ENCODE assay signal across 8 cellular contexts in genomic region chr20:46688151-46689081, GRCh38. TPM values are rescaled to one million over a fixed set of nuclear protein-coding genes. Genes with fewer than 3 reads are reported as not detected.
DNase-seq lines count a peak whose midpoint lies in the region; ATAC-seq and TF ChIP-seq lines count a peak whose summit lies in the region.

No MANE protein-coding gene starts in this region.

- peak overlapping the region; percentile 78 for H3K27ac Mint-ChIP-seq in activated naive CD8-positive, alpha-beta T cell treated with anti-CD3 and anti-CD28 coated beads, Interleukin-2, amount 10 ng/mL, durations not matched to agents 7 days and 5 days
- peak overlapping the region; percentile 89 to 96 (median 92) for H3K27ac Mint-ChIP-seq in immature natural killer cell
- peak overlapping the region; percentile 92 for H3K27ac Mint-ChIP-seq in stimulated activated naive B cell treated with anti-CD40 and anti-IgM and Interleukin-4, amounts not matched to agents 10 μg/mL and 1 μg/mL and 100 μg/mL, for 72 hours

- no peaks in the 10 kb centered on the region for H3K27me3 ChIP-seq in BLaER1 treated with 17β-estradiol and CSF1 and Interleukin-3, amounts not matched to agents 10 nM and 100 nM
- no peaks in the 10 kb centered on the region for H3K27me3 ChIP-seq in HL-60 (ENCODE audit: insufficient read depth, poor library complexity, severe bottlenecking)

- no peak for TF ChIP-seq CTCF in HL-60 (IDR thresholded peaks at IDR 0.05; ENCODE audit: insufficient read depth, low read length)

- no peaks in the 10 kb centered on the region for H3K27me3 Mint-ChIP-seq in activated naive CD8-positive, alpha-beta T cell treated with anti-CD3 and anti-CD28 coated beads, Interleukin-2, amount 10 ng/mL, durations not matched to agents 7 days and 5 days
- peaks cover 0 to 3% (median 2%) of the 10 kb centered on the region in 3 donors for H3K27me3 Mint-ChIP-seq in immature natural killer cell (ENCODE audit: low read depth in 3 of 3)
- no peaks in the 10 kb centered on the region for H3K27me3 Mint-ChIP-seq in stimulated activated naive B cell treated with anti-CD40 and anti-IgM and Interleukin-4, amounts not matched to agents 10 μg/mL and 1 μg/mL and 100 μg/mL, for 72 hours

- H3K4me1 ChIP-seq in BLaER1 treated with 17β-estradiol and CSF1 and Interleukin-3, amounts not matched to agents 10 nM and 100 nM = peaks cover 33 to 56% (median 45%) of the 10 kb centered on the region in 10 experiments

- no peak for ATAC-seq in activated naive CD8-positive, alpha-beta T cell treated with anti-CD3 and anti-CD28 coated beads, Interleukin-2, amount 10 ng/mL, durations not matched to agents 7 days and 5 days (ENCODE audit: low read depth)
- no peak for ATAC-seq in stimulated activated naive B cell treated with anti-CD40 and anti-IgM and Interleukin-4, amounts not matched to agents 10 μg/mL and 1 μg/mL and 100 μg/mL, for 72 hours (replicated peaks)
- no peak for ATAC-seq in HG02885 (IDR thresholded peaks at IDR 0.05; ENCODE audit: poor library complexity, unreplicated experiment)

- peaks cover 0 to 11% (median 0%) of the 10 kb centered on the region in 11 experiments; a peak in 4 of 22 replicates for H3K9me3 ChIP-seq in BLaER1 treated with 17β-estradiol and CSF1 and Interleukin-3, amounts not matched to agents 10 nM and 100 nM (replicated peaks in 1 of 11)

- DNase-seq in HL-60 (ENCODE audit: low read depth in 1 of 2, low spot score in 1 of 2) = no peak
- DNase-seq in activated naive CD8-positive, alpha-beta T cell treated with anti-CD3 and anti-CD28 coated beads, Interleukin-2, amount 10 ng/mL, durations not matched to agents 7 days and 5 days = no peak
- no peak for DNase-seq in immature natural killer cell
- DNase-seq in stimulated activated naive B cell treated with anti-CD40 and anti-IgM and Interleukin-4, amounts not matched to agents 10 μg/mL and 1 μg/mL and 100 μg/mL, for 72 hours = no peak
- no peak for DNase-seq in GM19240 (ENCODE audit: insufficient read length, low spot score)
- DNase-seq in HuH-7.5 (ENCODE audit: low spot score) = no peak

- no peaks in the 10 kb centered on the region for H3K9me3 Mint-ChIP-seq in activated naive CD8-positive, alpha-beta T cell treated with anti-CD3 and anti-CD28 coated beads, Interleukin-2, amount 10 ng/mL, durations not matched to agents 7 days and 5 days
- peaks cover 0 to 2% (median 0%) of the 10 kb centered on the region in 6 donors for H3K9me3 Mint-ChIP-seq in immature natural killer cell
- H3K9me3 Mint-ChIP-seq in stimulated activated naive B cell treated with anti-CD40 and anti-IgM and Interleukin-4, amounts not matched to agents 10 μg/mL and 1 μg/mL and 100 μg/mL, for 72 hours = no peaks in the 10 kb centered on the region

- H3K4me3 Mint-ChIP-seq in activated naive CD8-positive, alpha-beta T cell treated with anti-CD3 and anti-CD28 coated beads, Interleukin-2, amount 10 ng/mL, durations not matched to agents 7 days and 5 days = peak overlapping the region; percentile 86
- H3K4me3 Mint-ChIP-seq in immature natural killer cell = peak overlapping the region; percentile 94 to 98 (median 96)
- H3K4me3 Mint-ChIP-seq in stimulated activated naive B cell treated with anti-CD40 and anti-IgM and Interleukin-4, amounts not matched to agents 10 μg/mL and 1 μg/mL and 100 μg/mL, for 72 hours = peak overlapping the region; percentile 85 to 91

- peaks cover 37% of the 10 kb centered on the region for H3K4me1 Mint-ChIP-seq in activated naive CD8-positive, alpha-beta T cell treated with anti-CD3 and anti-CD28 coated beads, Interleukin-2, amount 10 ng/mL, durations not matched to agents 7 days and 5 days
- H3K4me1 Mint-ChIP-seq in immature natural killer cell = peaks cover 52 to 71% of the 10 kb centered on the region in 2 donors
- H3K4me1 Mint-ChIP-seq in stimulated activated naive B cell treated with anti-CD40 and anti-IgM and Interleukin-4, amounts not matched to agents 10 μg/mL and 1 μg/mL and 100 μg/mL, for 72 hours = peaks cover 28 to 47% of the 10 kb centered on the region in 2 donors

- H3K36me3 Mint-ChIP-seq in activated naive CD8-positive, alpha-beta T cell treated with anti-CD3 and anti-CD28 coated beads, Interleukin-2, amount 10 ng/mL, durations not matched to agents 7 days and 5 days = peaks cover 15% of the 10 kb centered on the region
- H3K36me3 Mint-ChIP-seq in immature natural killer cell = peaks cover 0 to 18% (median 12%) of the 10 kb centered on the region in 3 donors
- H3K36me3 Mint-ChIP-seq in stimulated activated naive B cell treated with anti-CD40 and anti-IgM and Interleukin-4, amounts not matched to agents 10 μg/mL and 1 μg/mL and 100 μg/mL, for 72 hours = peaks cover 7 to 24% of the 10 kb centered on the region in 2 donors

- H3K4me2 ChIP-seq in BLaER1 treated with 17β-estradiol and CSF1 and Interleukin-3, amounts not matched to agents 10 nM and 100 nM = peak overlapping the region; percentile 82 to 97 (median 92)

- H3K9ac ChIP-seq in BLaER1 treated with 17β-estradiol and CSF1 and Interleukin-3, amounts not matched to agents 10 nM and 100 nM = peak overlapping the region; percentile 91 to 98 (median 97)

- peaks cover 32 to 55% (median 47%) of the 10 kb centered on the region in 11 experiments; a peak in 21 of 22 replicates for H4K20me1 ChIP-seq in BLaER1 treated with 17β-estradiol and CSF1 and Interleukin-3, amounts not matched to agents 10 nM and 100 nM

- peak overlapping the region; percentile 83 to 97 (median 95) for H3K27ac ChIP-seq in BLaER1 treated with 17β-estradiol and CSF1 and Interleukin-3, amounts not matched to agents 10 nM and 100 nM
- H3K27ac ChIP-seq in HL-60 (replicated peaks) = peak overlapping the region; percentile 97

- POLR2A ChIA-PET in activated naive CD8-positive, alpha-beta T cell treated with anti-CD3 and anti-CD28 coated beads, Interleukin-2, amount 10 ng/mL, durations not matched to agents 7 days and 5 days (lab: Charles Lee) = interaction anchor here (0.9 to 1.6 kb wide), 5 partner anchors 87 to 382 kb away, joined by 3 to 4 read pairs (median 3); partner anchors contain the start of gene ZNF334

- H3K36me3 ChIP-seq in BLaER1 treated with 17β-estradiol and CSF1 and Interleukin-3, amounts not matched to agents 10 nM and 100 nM = peaks cover 33 to 42% (median 38%) of the 10 kb centered on the region in 11 experiments

- peak overlapping the region; percentile 68 to 95 (median 89) for H3K4me3 ChIP-seq in BLaER1 treated with 17β-estradiol and CSF1 and Interleukin-3, amounts not matched to agents 10 nM and 100 nM
- H3K4me3 ChIP-seq in HL-60 (replicated peaks; ENCODE audit: insufficient read depth, low read length) = peak overlapping the region; percentile 67

RNA-seq across cellular contexts. Expression of gene TP53RK, which starts 0.8 kb away (rescaled TPM):
- 10 to 100 TPM; 17.3 to 18.4 TPM for total RNA-seq in activated naive CD8-positive, alpha-beta T cell treated with anti-CD3 and anti-CD28 coated beads, Interleukin-2, amount 10 ng/mL, durations not matched to agents 7 days and 5 days
- polyA plus RNA-seq in immature natural killer cell = 10 to 100 TPM; 17.5 to 23.9 (median 18.4) TPM

RNA-seq across cellular contexts. Expression of gene SLC2A10, which starts 21.0 kb away (rescaled TPM):
- not detected for total RNA-seq in activated naive CD8-positive, alpha-beta T cell treated with anti-CD3 and anti-CD28 coated beads, Interleukin-2, amount 10 ng/mL, durations not matched to agents 7 days and 5 days
- polyA plus RNA-seq in immature natural killer cell = 1 to 10 TPM in 2 of 3 donors, not detected in 1; 1.3 to 3.0 TPM

RNA-seq across cellular contexts. Expression of gene SLC13A3, which starts 37.2 kb away (rescaled TPM):
- total RNA-seq in activated naive CD8-positive, alpha-beta T cell treated with anti-CD3 and anti-CD28 coated beads, Interleukin-2, amount 10 ng/mL, durations not matched to agents 7 days and 5 days = under 1 TPM; 0.26 to 0.30 TPM
- under 1 TPM in 1 of 3 donors, not detected in 2; 0.26 TPM for polyA plus RNA-seq in immature natural killer cell
